ENCODE assay signal across 22 cellular contexts in genomic region chr2:47236503-47237215, GRCh38.
DNase-seq lines count a peak whose midpoint lies in the region; ATAC-seq and TF ChIP-seq lines count a peak whose summit lies in the region.
"Had no signal": no experiment of that assay in that cellular context is flagged by ENCODE, and none has a peak within 500 bp of the region (broad histone marks: within the 10 kb centered on the region; RNA-seq: fewer than 3 reads in every experiment).

No MANE protein-coding gene starts in this region.

- no peak overlapping the region for H3K4me2 ChIP-seq in GM23248 (ENCODE audit: unreplicated experiment)
- H3K4me2 ChIP-seq: smooth muscle cell had no signal

- intact Hi-C loops in ascending aorta (cut with DNase I) = no loop called here
- intact Hi-C loops in sciatic nerve (cut with DNase I) = no loop called here

- no peak for TF ChIP-seq CTCF in ascending aorta (IDR thresholded peaks at IDR 0.05)

- 44 to 52% methylated on average over 2 of the region's 2 CpGs for WGBS in GM23248 (ENCODE audit: low coverage in 1 of 2, low lambda C conversion rate in 2 of 2, missing lambda C conversion rate in 2 of 2), 2 experiments

- no peak overlapping the region for H2AFZ ChIP-seq in GM23248

- H3K4me3 ChIP-seq in GM23248 (no peak overlapping the region), ascending aorta (no peak overlapping the region)
- H3K4me3 ChIP-seq: colonic mucosa, gastrocnemius medialis, SJCRH30, smooth muscle cell, transverse colon had no signal

- ATAC-seq in sciatic nerve (peak; percentile 4), HG02623 (IDR thresholded peaks at IDR 0.05; ENCODE audit: unreplicated experiment) (no peak), HG03095 (IDR thresholded peaks at IDR 0.05; ENCODE audit: unreplicated experiment) (no peak)
- ATAC-seq: activated T-cell treated with anti-CD3 and anti-CD28 coated beads, Interleukin-2, amount 50 U/mL, for 72 hours; gastrocnemius medialis; left lobe of liver; naive thymus-derived CD8-positive, alpha-beta T cell had no signal

- H4K20me1 ChIP-seq in GM23248 (ENCODE audit: insufficient read depth) = no peaks in the 10 kb centered on the region

- no peaks in the 10 kb centered on the region for H3K27me3 ChIP-seq in GM23248 (replicated peaks; ENCODE audit: insufficient read depth)
- H3K27me3 ChIP-seq in ascending aorta = no peaks in the 10 kb centered on the region
- H3K27me3 ChIP-seq: colonic mucosa, gastrocnemius medialis, SJCRH30, transverse colon had no signal

- H3K9me2 ChIP-seq in GM23248 (ENCODE audit: insufficient read depth) = no peaks in the 10 kb centered on the region; the same call in 1 of the 2 replicates

- in situ Hi-C loops in GM23248 (cut with MboI) = no loop called here

- H3K27ac ChIP-seq in GM23248 = no peak overlapping the region
- H3K27ac ChIP-seq in ascending aorta = peak overlapping the region; percentile 24 to 29
- H3K27ac ChIP-seq: colonic mucosa, gastrocnemius medialis, SJCRH30, transverse colon had no signal

- H3K4me1 ChIP-seq in GM23248 (ENCODE audit: insufficient read depth) (peaks cover 17% of the 10 kb centered on the region; the same call in 1 of the 2 replicates), ascending aorta (peaks cover 4 to 11% of the 10 kb centered on the region in 2 donors)
- H3K4me1 ChIP-seq: colonic mucosa, gastrocnemius medialis, transverse colon had no signal

- no peaks in the 10 kb centered on the region for H3F3A ChIP-seq in GM23248 (ENCODE audit: insufficient read depth)

- H3K36me3 ChIP-seq in GM23248 (ENCODE audit: low read depth) (no peaks in the 10 kb centered on the region), ascending aorta (no peaks in the 10 kb centered on the region)
- H3K36me3 ChIP-seq: colonic mucosa, gastrocnemius medialis, SJCRH30, transverse colon had no signal

- H3K9ac ChIP-seq in GM23248 = no peak overlapping the region

- no peaks in the 10 kb centered on the region for H3K79me2 ChIP-seq in GM23248 (ENCODE audit: insufficient read depth)

- DNase-seq in GM23248 (peak; percentile 63), ascending aorta (ENCODE audit: low spot score in 2 of 2) (no peak), hepatic stellate cell (ENCODE audit: low spot score) (peak; percentile 35), sciatic nerve (ENCODE audit: low spot score) (no peak), GM19240 (ENCODE audit: insufficient read length, low spot score) (no peak)
- DNase-seq: activated naive CD4-positive, alpha-beta T cell treated with anti-CD3 and anti-CD28 coated beads for 36 hours; activated T-cell treated with anti-CD3 and anti-CD28 coated beads, Interleukin-2, amount 50 U/mL, for 72 hours; colonic mucosa; effector memory CD4-positive, alpha-beta T cell; EL; gastrocnemius medialis; naive thymus-derived CD8-positive, alpha-beta T cell; NCI-H1048; NCI-H187 treated with DMSO at 0.1 percent for 48 hours; NCI-H526 treated with DMSO at 0.1 percent for 48 hours; stimulated activated CD4-positive, alpha-beta T cell treated with anti-CD3 and anti-CD28 coated beads, Interleukin-1b, Interleukin-23, amount 100 ng/mL, for 48 hours; transverse colon had no signal

- H3K9me3 ChIP-seq in GM23248 (ENCODE audit: low read depth) (no peaks in the 10 kb centered on the region), ascending aorta (no peaks in the 10 kb centered on the region)
- H3K9me3 ChIP-seq: colonic mucosa, gastrocnemius medialis, SJCRH30, transverse colon had no signal

Comparison
In these comparisons a context has a peak if more than half of its experiments do, and no peak if none do; other contexts are left out.
1. DNase-seq: peak in GM23248 (single experiment) and hepatic stellate cell (single experiment); none in ascending aorta (0 of 2), sciatic nerve (single experiment) and GM19240 (single experiment).